Comparison of ENCODE assay signal across 19 cellular contexts in the genomic region with DNA sequence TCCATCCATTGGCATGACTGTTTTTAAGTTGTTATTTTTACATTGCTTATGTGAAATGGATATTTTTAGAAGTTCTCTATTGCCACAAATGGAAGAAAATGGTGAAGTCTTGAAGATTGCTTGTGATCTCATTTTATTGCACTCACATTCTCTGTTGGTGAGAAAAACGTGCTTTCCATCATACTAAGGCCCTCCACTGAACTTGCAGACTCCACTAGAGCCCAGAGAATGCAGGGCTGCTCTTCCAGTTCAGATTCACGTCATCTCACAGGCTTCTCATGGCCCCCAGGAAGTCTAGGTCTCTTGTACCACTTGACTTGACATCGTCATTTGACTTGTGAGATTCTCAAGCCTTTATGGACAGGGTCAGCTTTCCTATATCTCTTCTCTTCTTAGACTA.
DNase-seq lines count a peak whose midpoint lies in the region; ATAC-seq, FAIRE-seq and TF ChIP-seq lines count a peak whose summit lies in the region.
"Had no signal": no experiment of that assay in that cellular context is flagged by ENCODE, and none has a peak within 500 bp of the region (broad histone marks: within the 10 kb centered on the region; RNA-seq: fewer than 3 reads in every experiment).

No MANE protein-coding gene starts in this region.

- in situ Hi-C loops in transverse colon (cut with MboI; ENCODE audit: low pct_ligation_motif_present in 1 of 4, low pct_unique_long_range_greater_than_20kb in 1 of 4, low sequenced_read_pairs in 3 of 4) = no loop called here

- H3K4me1 ChIP-seq in ascending aorta = peaks cover 3 to 15% of the 10 kb centered on the region in 2 donors
- peaks cover 0 to 2% (median 0%) of the 10 kb centered on the region in 3 donors for H3K4me1 ChIP-seq in skeletal muscle tissue (ENCODE audit: control insufficient read depth in 3 of 3, insufficient read depth in 3 of 3, low read length in 3 of 3)
- H3K4me1 ChIP-seq in transverse colon = no peaks in the 10 kb centered on the region

- peak; percentile 11 for DNase-seq in AG10803 (ENCODE audit: low read depth)
- DNase-seq in ascending aorta (ENCODE audit: low spot score in 2 of 2) = no peak
- peak; percentile 7 for DNase-seq in islet precursor cell
- DNase-seq in transverse colon = no peak
- DNase-seq in frontal cortex (ENCODE audit: low spot score in 2 of 2) = no peak
- DNase-seq: 8988T; C1 segment of cervical spinal cord; Calu3; CD4-positive, alpha-beta T cell; DMS 273 treated with DMSO at 0.1 percent for 48 hours; EL; H7; KBM-7 had no signal

- intact Hi-C loops in ascending aorta (cut with DNase I) (loop anchor here (2.0 to 5.0 kb wide), 4 partner anchors 44 to 189 kb away; no protein-coding TSS in a partner anchor), transverse colon (cut with DNase I; ENCODE audit: low total_unique reads) (no loop called here)

- no peak for TF ChIP-seq CTCF in AG10803 (conservative IDR thresholded peaks at IDR 0.05; ENCODE audit: low read length)
- TF ChIP-seq CTCF in ascending aorta (IDR thresholded peaks at IDR 0.05) = no peak
- no peak for TF ChIP-seq CTCF in transverse colon (IDR thresholded peaks at IDR 0.05)

- H3K4me3 ChIP-seq in AG10803 (ENCODE audit: low read length) (no peak overlapping the region), ascending aorta (no peak overlapping the region), skeletal muscle tissue (ENCODE audit: low read length in 3 of 3) (no peak overlapping the region), transverse colon (no peak overlapping the region)

- FAIRE-seq in frontal cortex (lab: Jason Lieb, UNC) = no peak
- FAIRE-seq: G401.6, GM12891 had no signal

- H3K27ac ChIP-seq in ascending aorta (peak overlapping the region; percentile 74 to 80), skeletal muscle tissue (ENCODE audit: low read depth, low read length) (peak overlapping the region; percentile 22), transverse colon (no peak overlapping the region)
- H3K27ac ChIP-seq: HL-60 had no signal

- H3K36me3 ChIP-seq in ascending aorta (no peaks in the 10 kb centered on the region), skeletal muscle tissue (ENCODE audit: control insufficient read depth in 3 of 3, insufficient read depth in 3 of 3, low read length in 3 of 3) (no peaks in the 10 kb centered on the region), transverse colon (no peaks in the 10 kb centered on the region)

- no peak overlapping the region for H3K9ac ChIP-seq in skeletal muscle tissue (ENCODE audit: low read depth in 1 of 3, low read length in 3 of 3)

- TF ChIP-seq EP300 in transverse colon (IDR thresholded peaks at IDR 0.05; ENCODE audit: low read depth) = no peak

- H3K27me3 ChIP-seq in ascending aorta = no peaks in the 10 kb centered on the region
- no peaks in the 10 kb centered on the region for H3K27me3 ChIP-seq in skeletal muscle tissue (ENCODE audit: control insufficient read depth in 3 of 3, insufficient read depth in 3 of 3, low read length in 3 of 3)
- no peaks in the 10 kb centered on the region for H3K27me3 ChIP-seq in transverse colon

- ATAC-seq in HG02981 (IDR thresholded peaks at IDR 0.05; ENCODE audit: unreplicated experiment) = no peak
- ATAC-seq in GM21381 (IDR thresholded peaks at IDR 0.05; ENCODE audit: unreplicated experiment) = no peak

- H3K9me3 ChIP-seq in ascending aorta (no peaks in the 10 kb centered on the region), skeletal muscle tissue (ENCODE audit: control insufficient read depth in 3 of 3, low read length in 3 of 3) (no peaks in the 10 kb centered on the region), transverse colon (no peaks in the 10 kb centered on the region)

- no peak for TF ChIP-seq POLR2A in transverse colon (IDR thresholded peaks at IDR 0.05)

- 31 to 55% methylated on average over 3 of the region's 3 CpGs for WGBS in transverse colon (ENCODE audit: low coverage in 1 of 2), 2 donors

Comparison
In these comparisons a context has a peak if more than half of its experiments do, and no peak if none do; other contexts are left out.
1. DNase-seq: peak in AG10803 (single experiment) and islet precursor cell (single experiment); none in ascending aorta (0 of 2), transverse colon (single experiment) and frontal cortex (0 of 2).
2. H3K27ac ChIP-seq: peak in ascending aorta (2 of 2) and skeletal muscle tissue (single experiment); none in transverse colon (0 of 4).